In genomic region chr11:68870470-68870869, GRCh38 we compare ENCODE assay signal across 8 cellular contexts. TPM values are rescaled to one million over a fixed set of nuclear protein-coding genes. Genes with fewer than 3 reads are reported as not detected.
A peak's percentile ranks its signal among the peaks of the same experiment; 100 is the strongest.
DNase-seq lines count a peak whose midpoint lies in the region; ATAC-seq, FAIRE-seq and TF ChIP-seq lines count a peak whose summit lies in the region.

No MANE protein-coding gene starts in this region.

- no peaks in the 10 kb centered on the region for H3K9me3 Mint-ChIP-seq in mesothelial cell of epicardium

- TF ChIP-seq RAD21 in K562 (CRISPR knock-in tag; conservative IDR thresholded peaks at IDR 0.05 in 1 of 2, IDR thresholded peaks at IDR 0.05 in 1 of 2): peak in 1 of 2 experiments; percentile 24; a peak in 1 of 4 replicates

- BruUV-seq in K562 (replicated peaks; lab: Mats Ljungman, UMichigan): no TSS peak

- peak overlapping the region; percentile 69 for H3K4me3 Mint-ChIP-seq in mesothelial cell of epicardium

- WGBS in K562 (ENCODE audit: insufficient coverage, low coverage, missing lambda C conversion rate): 14% methylated on average over 6 of the region's 9 CpGs
- 10 to 14% methylated on average over 9 of the region's 9 CpGs for WGBS in aorta, 2 donors
- WGBS in adrenal gland, 4 donors: 55 to 78% (median 65%) methylated on average over 9 of the region's 9 CpGs

- TF ChIP-seq POLR2A in K562 (conservative IDR thresholded peaks at IDR 0.05) (no peak), adrenal gland (IDR thresholded peaks at IDR 0.05) (no peak)

- no peaks in the 10 kb centered on the region for H3K79me2 ChIP-seq in K562 (ENCODE audit: control insufficient read depth, insufficient read depth, low read length)

- peak overlapping the region; percentile 31 for H3K4me3 ChIP-seq in K562
- H3K4me3 ChIP-seq in aorta (ENCODE audit: low read length in 2 of 2): peak overlapping the region in 1 of 2 donors; percentile 30
- H3K4me3 ChIP-seq in adrenal gland: peak overlapping the region in 1 of 4 donors; percentile 45

- H3K4me1 ChIP-seq in K562 (replicated peaks in 1 of 2; ENCODE audit: control insufficient read depth in 2 of 2, insufficient read depth in 2 of 2, low read length in 2 of 2) (peaks cover 0 to 11% of the 10 kb centered on the region in 2 experiments; a peak in 2 of 5 replicates), aorta (ENCODE audit: control insufficient read depth in 1 of 2, insufficient read depth in 2 of 2, low read length in 2 of 2) (peaks cover 3 to 18% of the 10 kb centered on the region in 2 donors), adrenal gland (replicated peaks in 1 of 2) (peaks cover 3 to 8% of the 10 kb centered on the region in 2 donors)

- POLR2A ChIA-PET in K562 (lab: Yijun Ruan, JAX): interaction anchor here (1.6 kb wide), 1 partner anchor 13 kb away, joined by 3 read pairs; no protein-coding TSS in a partner anchor

- no peaks in the 10 kb centered on the region for H3K27me3 ChIP-seq in K562 (ENCODE audit: control insufficient read depth in 2 of 2, insufficient read depth in 2 of 2, low read length in 2 of 2)
- H3K27me3 ChIP-seq in aorta (ENCODE audit: control insufficient read depth in 1 of 2, insufficient read depth in 2 of 2, low read length in 1 of 2): no peaks in the 10 kb centered on the region
- no peaks in the 10 kb centered on the region for H3K27me3 ChIP-seq in adrenal gland

- H3K27ac Mint-ChIP-seq in mesothelial cell of epicardium: no peak overlapping the region

- no peaks in the 10 kb centered on the region for H3K9me3 ChIP-seq in K562 (replicated peaks; ENCODE audit: control insufficient read depth, insufficient read depth, low read depth, low read length)
- H3K9me3 ChIP-seq in aorta (ENCODE audit: control insufficient read depth, low read length): no peaks in the 10 kb centered on the region
- no peaks in the 10 kb centered on the region for H3K9me3 ChIP-seq in adrenal gland (replicated peaks in 1 of 3)

- DNase-seq in Right ventricle myocardium inferior (ENCODE audit: missing footprints): no peak
- DNase-seq in left cardiac atrium: no peak
- DNase-seq in K562 (ENCODE audit: extremely low read depth in 1 of 4, low spot score in 3 of 4): peak in 1 of 4 experiments; percentile 29
- DNase-seq in mesothelial cell of epicardium (ENCODE audit: low spot score in 2 of 2, unreplicated experiment in 2 of 2): no peak
- DNase-seq in aorta: no peak
- DNase-seq in adrenal gland: no peak
- no peak for DNase-seq in OCI-M2 (lab: John Stamatoyannopoulos, UW; ENCODE audit: unreplicated experiment)

- peak overlapping the region; percentile 44 to 72; a peak in 2 of 4 replicates for H3K9ac ChIP-seq in K562 (ENCODE audit: insufficient read depth in 1 of 2, low read depth in 2 of 2, low read length in 2 of 2)

- CTCF ChIA-PET in K562 (lab: Yijun Ruan, JAX; ENCODE audit: low intra/inter-chr PET ratio): no interaction called here

- intact Hi-C loops in Right ventricle myocardium inferior (cut with DNase I) (no loop called here), left cardiac atrium (cut with DNase I) (no loop called here), K562 (cut with micrococcal nuclease) (no loop called here), aorta (cut with DNase I) (no loop called here), adrenal gland (cut with DNase I) (no loop called here)

- TF ChIP-seq CTCF in K562 (IDR thresholded peaks at IDR 0.05 in 2 of 3, conservative IDR thresholded peaks at IDR 0.05 in 1 of 3; ENCODE audit: insufficient read depth in 2 of 3, low read depth in 1 of 3, low read length in 3 of 3) (peak in 2 of 3 experiments; percentile 27 to 28; a peak in 1 of 6 replicates), mesothelial cell of epicardium (IDR thresholded peaks at IDR 0.05; ENCODE audit: unreplicated experiment) (no peak), adrenal gland (IDR thresholded peaks at IDR 0.05) (no peak)

- H3K27me3 Mint-ChIP-seq in mesothelial cell of epicardium (ENCODE audit: low read depth): peaks cover 4% of the 10 kb centered on the region

- H3K9me1 ChIP-seq in K562 (ENCODE audit: control insufficient read depth, insufficient read depth, low read length): no peaks in the 10 kb centered on the region

- in situ Hi-C loops in K562 (cut with MboI): no loop called here

- peak overlapping the region; percentile 68 for H3K4me2 ChIP-seq in K562 (ENCODE audit: insufficient read depth, low read length)

- ATAC-seq in Right ventricle myocardium inferior (peak; percentile 14), left cardiac atrium (no peak), K562 (peak; percentile 50), aorta (ENCODE audit: low FRiP score) (peak; percentile 39), HG02885 (IDR thresholded peaks at IDR 0.05; ENCODE audit: poor library complexity, unreplicated experiment) (no peak)

- peak; percentile 32 for FAIRE-seq in K562 (lab: Jason Lieb, UNC)

- H2AFZ ChIP-seq in K562 (ENCODE audit: low read depth, low read length): peak overlapping the region; percentile 91

- H3K36me3 ChIP-seq in K562 (ENCODE audit: control insufficient read depth, insufficient read depth, low read length) (no peaks in the 10 kb centered on the region), aorta (ENCODE audit: control insufficient read depth in 1 of 2, insufficient read depth in 2 of 2, low read length in 1 of 2) (no peaks in the 10 kb centered on the region), adrenal gland (replicated peaks in 1 of 2) (no peaks in the 10 kb centered on the region)

- no peaks in the 10 kb centered on the region for H3K36me3 Mint-ChIP-seq in mesothelial cell of epicardium

- H3K4me1 Mint-ChIP-seq in mesothelial cell of epicardium: peaks cover 29% of the 10 kb centered on the region

- H4K20me1 ChIP-seq in K562 (replicated peaks; ENCODE audit: control insufficient read depth, insufficient read depth, low read length): no peaks in the 10 kb centered on the region

- H3K27ac ChIP-seq in K562 (ENCODE audit: extremely low read depth, low read depth, low read length) (no peak overlapping the region), aorta (ENCODE audit: low read depth in 1 of 2, low read length in 2 of 2) (peak overlapping the region in 1 of 2 donors; percentile 69), adrenal gland (peak overlapping the region in 1 of 5 donors; percentile 58)

- no peak for TF ChIP-seq EP300 in K562 (IDR thresholded peaks at IDR 0.05; ENCODE audit: low read length)

RNA-seq across cellular contexts. Expression of gene CPT1A, which starts 28.8 kb away (rescaled TPM):
- total RNA-seq in Right ventricle myocardium inferior (83.3 TPM), left cardiac atrium (10 to 100 TPM; 56.6 to 63.5 TPM), K562 (2014; rRNA removed) (12.1 and 12.3 TPM in 2 replicates), K562 (2014; rRNA removed; fragmentation: Illumina TruSeq; extraction: Trizol) (12.3 and 13.0 TPM in 2 replicates), K562 (2015; rRNA removed; fragmentation: Illumina TruSeq; extraction: Trizol) (15.7 and 16.1 TPM in 2 replicates), K562 (2021) (29.1 and 30.9 TPM in 2 replicates), mesothelial cell of epicardium (2.6 to 3.0 TPM (median 2.8 TPM) in 3 replicates), aorta (10 to 100 TPM; 62.0 to 81.4 TPM), adrenal gland (100 to 1,000 TPM in 1 of 8 donors, 10 to 100 TPM in 7; 61.9 to 140 (median 69.6) TPM)
- total RNA-seq in K562 (2011; cell fraction: chromatin; rRNA removed; ENCODE audit: low replicate concordance): 27.6 and 42.4 TPM in 2 replicates
- total RNA-seq in K562 (2011; cell fraction: nucleolus; rRNA removed): 32.0 and 35.1 TPM in 2 replicates
- total RNA-seq in K562 (2011; cell fraction: nucleoplasm; rRNA removed): 40.3 and 44.9 TPM in 2 replicates
- polyA plus RNA-seq in K562 (2011; rRNA removed) (3.6 and 4.8 TPM in 2 replicates), K562 (2014; fragmentation: Illumina TruSeq; extraction: Trizol) (17.9 and 19.0 TPM in 2 replicates), K562 (2014; fragmentation: Nextera tagmentation; extraction: Ambion mirVana) (1 to 10 TPM; 2.6 to 3.0 TPM), K562 (2014; rRNA removed) (9.6 and 10.6 TPM in 2 replicates), aorta (10 to 100 TPM; 10.9 to 56.9 TPM), adrenal gland (10 to 100 TPM; 15.2 to 66.1 (median 22.3) TPM)
- polyA plus RNA-seq in K562 (2011; cell fraction: cytosol; rRNA removed): 4.1 and 5.2 TPM in 2 replicates
- 7.6 and 13.2 TPM in 2 replicates for polyA plus RNA-seq in K562 (2011; cell fraction: nucleus; rRNA removed)
- polyA plus RNA-seq in K562 (2012): 16.6 and 17.9 TPM in 2 replicates
- 8.5 and 13.9 TPM in 2 replicates for polyA minus RNA-seq in K562 (2011; rRNA and poly(A)+ RNA removed)
- 16.5 and 22.4 TPM in 2 replicates for polyA minus RNA-seq in K562 (2011; cell fraction: cytosol; rRNA and poly(A)+ RNA removed)
- 4.4 and 5.4 TPM in 2 replicates for polyA minus RNA-seq in K562 (2011; cell fraction: nucleus; rRNA and poly(A)+ RNA removed)

RNA-seq across cellular contexts. Expression of gene MRPL21, which starts 33.2 kb away (rescaled TPM):
- total RNA-seq in Right ventricle myocardium inferior (120 TPM), left cardiac atrium (10 to 100 TPM; 76.0 to 89.7 TPM), K562 (2014; rRNA removed) (254 and 255 TPM in 2 replicates), K562 (2014; rRNA removed; fragmentation: Illumina TruSeq; extraction: Trizol) (196 and 207 TPM in 2 replicates), K562 (2015; rRNA removed; fragmentation: Illumina TruSeq; extraction: Trizol) (207 and 219 TPM in 2 replicates), K562 (2021) (201 and 238 TPM in 2 replicates), mesothelial cell of epicardium (49.4 to 52.8 TPM (median 52.5 TPM) in 3 replicates), aorta (10 to 100 TPM; 31.7 to 37.0 TPM), adrenal gland (10 to 100 TPM; 31.1 to 65.6 (median 44.3) TPM)
- 59.2 and 99.2 TPM in 2 replicates for total RNA-seq in K562 (2011; cell fraction: chromatin; rRNA removed; ENCODE audit: low replicate concordance)
- 79.2 and 104 TPM in 2 replicates for total RNA-seq in K562 (2011; cell fraction: nucleolus; rRNA removed)
- 83.7 and 85.4 TPM in 2 replicates for total RNA-seq in K562 (2011; cell fraction: nucleoplasm; rRNA removed)
- polyA plus RNA-seq in K562 (2011; rRNA removed) (194 and 232 TPM in 2 replicates), K562 (2014; fragmentation: Illumina TruSeq; extraction: Trizol) (203 and 210 TPM in 2 replicates), K562 (2014; fragmentation: Nextera tagmentation; extraction: Ambion mirVana) (100 to 1,000 TPM; 448 to 618 TPM), K562 (2014; rRNA removed) (328 and 364 TPM in 2 replicates), aorta (10 to 100 TPM; 51.7 to 69.7 TPM), adrenal gland (10 to 100 TPM; 46.7 to 77.8 (median 48.1) TPM)
- 126 and 191 TPM in 2 replicates for polyA plus RNA-seq in K562 (2011; cell fraction: cytosol; rRNA removed)
- polyA plus RNA-seq in K562 (2011; cell fraction: nucleus; rRNA removed): 88.4 and 93.3 TPM in 2 replicates
- polyA plus RNA-seq in K562 (2012): 124 and 195 TPM in 2 replicates
- 76.5 and 99.7 TPM in 2 replicates for polyA minus RNA-seq in K562 (2011; rRNA and poly(A)+ RNA removed)
- 47.3 and 49.9 TPM in 2 replicates for polyA minus RNA-seq in K562 (2011; cell fraction: cytosol; rRNA and poly(A)+ RNA removed)
- polyA minus RNA-seq in K562 (2011; cell fraction: nucleus; rRNA and poly(A)+ RNA removed): 40.5 and 55.1 TPM in 2 replicates

RNA-seq across cellular contexts. Expression of gene IGHMBP2, which starts 33.2 kb away (rescaled TPM):
- total RNA-seq in Right ventricle myocardium inferior (13.8 TPM), left cardiac atrium (1 to 10 TPM; 8.2 to 9.0 TPM), K562 (2014; rRNA removed) (12.5 and 15.9 TPM in 2 replicates), K562 (2014; rRNA removed; fragmentation: Illumina TruSeq; extraction: Trizol) (8.3 and 11.7 TPM in 2 replicates), K562 (2015; rRNA removed; fragmentation: Illumina TruSeq; extraction: Trizol) (11.6 and 14.5 TPM in 2 replicates), K562 (2021) (24.8 and 28.9 TPM in 2 replicates), mesothelial cell of epicardium (28.3 to 29.0 TPM (median 28.5 TPM) in 3 replicates), aorta (10 to 100 TPM; 24.6 to 33.6 TPM), adrenal gland (10 to 100 TPM in 7 of 8 donors, 1 to 10 TPM in 1; 9.4 to 21.0 (median 16.3) TPM)
- total RNA-seq in K562 (2011; cell fraction: chromatin; rRNA removed; ENCODE audit: low replicate concordance): 109 and 159 TPM in 2 replicates
- 75.3 and 75.5 TPM in 2 replicates for total RNA-seq in K562 (2011; cell fraction: nucleolus; rRNA removed)
- 61.4 and 66.5 TPM in 2 replicates for total RNA-seq in K562 (2011; cell fraction: nucleoplasm; rRNA removed)
- polyA plus RNA-seq in K562 (2011; rRNA removed) (14.5 and 21.1 TPM in 2 replicates), K562 (2014; fragmentation: Illumina TruSeq; extraction: Trizol) (18.8 and 20.7 TPM in 2 replicates), K562 (2014; fragmentation: Nextera tagmentation; extraction: Ambion mirVana) (1 to 10 TPM; 1.6 to 1.8 TPM), K562 (2014; rRNA removed) (16.3 and 18.6 TPM in 2 replicates), aorta (10 to 100 TPM in 1 of 2 donors, 1 to 10 TPM in 1; 5.6 to 64.7 TPM), adrenal gland (10 to 100 TPM in 2 of 3 donors, 1 to 10 TPM in 1; 8.7 to 40.6 (median 29.5) TPM)
- polyA plus RNA-seq in K562 (2011; cell fraction: cytosol; rRNA removed): 8.1 and 11.3 TPM in 2 replicates
- 61.4 and 78.3 TPM in 2 replicates for polyA plus RNA-seq in K562 (2011; cell fraction: nucleus; rRNA removed)
- polyA plus RNA-seq in K562 (2012): 10.6 and 12.2 TPM in 2 replicates
- polyA minus RNA-seq in K562 (2011; rRNA and poly(A)+ RNA removed): 14.0 and 15.0 TPM in 2 replicates
- polyA minus RNA-seq in K562 (2011; cell fraction: cytosol; rRNA and poly(A)+ RNA removed): 10.6 and 14.2 TPM in 2 replicates
- polyA minus RNA-seq in K562 (2011; cell fraction: nucleus; rRNA and poly(A)+ RNA removed): 30.6 and 45.2 TPM in 2 replicates

Comparison
In these comparisons a context has a peak if more than half of its experiments do, and no peak if none do; other contexts are left out.
1. ATAC-seq: peak in Right ventricle myocardium inferior (single experiment), K562 (single experiment) and aorta (single experiment); none in left cardiac atrium (0 of 2) and HG02885 (single experiment).
2. CTCF ChIP-seq: peak in K562 (2 of 3); none in mesothelial cell of epicardium (single experiment) and adrenal gland (0 of 6).